Comparison of ENCODE assay signal across 23 cellular contexts in the genomic region with DNA sequence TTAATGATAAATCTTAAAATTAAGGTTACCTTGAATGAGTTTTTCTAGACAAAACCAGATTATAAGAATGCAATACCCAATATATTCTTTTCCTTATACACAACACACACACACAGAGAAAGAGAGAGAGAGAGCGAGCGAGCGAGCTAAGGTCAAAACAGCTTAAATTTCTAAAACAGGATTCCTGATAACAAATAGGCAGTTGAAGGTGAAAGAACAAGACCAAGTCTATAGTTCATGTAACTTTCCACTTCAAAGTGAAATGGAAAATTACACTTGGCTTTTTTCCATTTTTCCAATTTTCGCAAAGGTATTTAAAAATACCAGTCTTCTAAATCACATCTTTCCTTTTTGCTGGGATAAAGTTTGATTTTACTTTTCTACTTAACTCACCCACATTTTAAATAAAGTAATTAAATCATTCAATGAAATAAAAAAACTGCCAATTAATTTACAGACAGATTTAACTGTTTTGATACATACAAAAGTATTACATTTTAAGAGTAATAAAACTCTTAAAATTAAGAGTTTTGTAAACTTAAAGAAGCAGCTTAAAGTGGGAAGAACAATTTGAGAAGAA.
DNase-seq lines count a peak whose midpoint lies in the region; ATAC-seq, FAIRE-seq and TF ChIP-seq lines count a peak whose summit lies in the region.
"Had no signal": no experiment of that assay in that cellular context is flagged by ENCODE, and none has a peak within 500 bp of the region (broad histone marks: within the 10 kb centered on the region; RNA-seq: fewer than 3 reads in every experiment).

No MANE protein-coding gene starts in this region.

- H3K4me1 ChIP-seq in suprapubic skin: peaks cover 11% of the 10 kb centered on the region

- H3K27me3 ChIP-seq in suprapubic skin: no peaks in the 10 kb centered on the region

- peak; percentile 47 for FAIRE-seq in islet of Langerhans (lab: Jason Lieb, UNC)
- FAIRE-seq: G401.6, H1, K562 had no signal

- H3K4me3 ChIP-seq in suprapubic skin: no peak overlapping the region
- H3K4me3 ChIP-seq: K562 had no signal

- no peak for TF ChIP-seq EP300 in suprapubic skin (IDR thresholded peaks at IDR 0.05)

- no peak overlapping the region for H3K27ac ChIP-seq in suprapubic skin
- H3K27ac ChIP-seq: C4-2B, HL-60 had no signal

- no peaks in the 10 kb centered on the region for H3K27me3 Mint-ChIP-seq in activated B cell treated with CpG ODN at 0.5 μM for 24 hours
- H3K27me3 Mint-ChIP-seq in mesothelial cell of epicardium (ENCODE audit: low read depth): no peaks in the 10 kb centered on the region
- H3K27me3 Mint-ChIP-seq: B cell had no signal

- H3K4me3 Mint-ChIP-seq in activated B cell treated with CpG ODN at 0.5 μM for 24 hours (no peak overlapping the region), mesothelial cell of epicardium (no peak overlapping the region)
- H3K4me3 Mint-ChIP-seq: B cell; CD8-positive, alpha-beta T cell had no signal

- 91% methylated on average over 4 of the region's 4 CpGs for WGBS in suprapubic skin

- POLR2A ChIA-PET in activated B cell treated with CpG ODN at 0.5 μM for 24 hours (lab: Charles Lee): interaction anchor here (3.1 to 5.4 kb wide), 2 partner anchors 19 to 98 kb away, joined by 24 to 44 read pairs; a partner anchor contains a TSS

- DNase-seq in activated B cell treated with CpG ODN at 0.5 μM for 24 hours (no peak), mesothelial cell of epicardium (ENCODE audit: low spot score in 2 of 2, unreplicated experiment in 2 of 2) (no peak), suprapubic skin (ENCODE audit: low spot score in 2 of 2) (no peak), 8988T (no peak), NCI-H2081 treated with DMSO at 0.1 percent for 48 hours (lab: John Stamatoyannopoulos, UW) (no peak)
- DNase-seq: Caco-2; CD8-positive, alpha-beta T cell; NCI-H1105 treated with DMSO at 0.1 percent for 48 hours; NCI-H146; NCI-H2029; NCI-H2227 treated with DMSO at 0.1 percent for 48 hours; NCI-H69; SHP77 treated with DMSO at 0.1 percent for 48 hours had no signal

- no peak for ATAC-seq in activated B cell treated with CpG ODN at 0.5 μM for 24 hours (ENCODE audit: low read depth)
- ATAC-seq in GM21723 (IDR thresholded peaks at IDR 0.05; ENCODE audit: unreplicated experiment): no peak
- ATAC-seq: CD8-positive, alpha-beta T cell; HCT116; K562; Panc1 had no signal

- H3K4me1 Mint-ChIP-seq in activated B cell treated with CpG ODN at 0.5 μM for 24 hours (peaks cover 80% of the 10 kb centered on the region), mesothelial cell of epicardium (peaks cover 61% of the 10 kb centered on the region)

- H3K9me3 Mint-ChIP-seq in activated B cell treated with CpG ODN at 0.5 μM for 24 hours (no peaks in the 10 kb centered on the region), mesothelial cell of epicardium (no peaks in the 10 kb centered on the region)
- H3K9me3 Mint-ChIP-seq: CD8-positive, alpha-beta T cell had no signal

- intact Hi-C loops in activated B cell treated with CpG ODN at 0.5 μM for 24 hours (cut with micrococcal nuclease): no loop called here

- CTCF ChIA-PET in activated B cell treated with CpG ODN at 0.5 μM for 24 hours (lab: Charles Lee): interaction anchor here (1.1 kb wide), 1 partner anchor 100 kb away, joined by 4 read pairs; no protein-coding TSS in a partner anchor

- H3K9me3 ChIP-seq in suprapubic skin: no peaks in the 10 kb centered on the region
- H3K9me3 ChIP-seq: Caco-2 had no signal

- TF ChIP-seq POLR2A in suprapubic skin (IDR thresholded peaks at IDR 0.05): no peak

- H3K27ac Mint-ChIP-seq in activated B cell treated with CpG ODN at 0.5 μM for 24 hours (peak overlapping the region; percentile 21), mesothelial cell of epicardium (peak overlapping the region; percentile 87)
- H3K27ac Mint-ChIP-seq: CD8-positive, alpha-beta T cell had no signal

- no peak for TF ChIP-seq CTCF in activated B cell treated with CpG ODN at 0.5 μM for 24 hours (IDR thresholded peaks at IDR 0.05)
- TF ChIP-seq CTCF in mesothelial cell of epicardium (IDR thresholded peaks at IDR 0.05; ENCODE audit: unreplicated experiment): no peak
- TF ChIP-seq CTCF in suprapubic skin (IDR thresholded peaks at IDR 0.05): no peak

- H3K36me3 Mint-ChIP-seq in activated B cell treated with CpG ODN at 0.5 μM for 24 hours (ENCODE audit: low read depth) (peaks cover 60% of the 10 kb centered on the region), mesothelial cell of epicardium (peaks cover 18% of the 10 kb centered on the region)
- H3K36me3 Mint-ChIP-seq: CD8-positive, alpha-beta T cell had no signal

- H3K36me3 ChIP-seq in suprapubic skin: no peaks in the 10 kb centered on the region
